1 cellular context compared by ENCODE assay signal in the genomic region with DNA sequence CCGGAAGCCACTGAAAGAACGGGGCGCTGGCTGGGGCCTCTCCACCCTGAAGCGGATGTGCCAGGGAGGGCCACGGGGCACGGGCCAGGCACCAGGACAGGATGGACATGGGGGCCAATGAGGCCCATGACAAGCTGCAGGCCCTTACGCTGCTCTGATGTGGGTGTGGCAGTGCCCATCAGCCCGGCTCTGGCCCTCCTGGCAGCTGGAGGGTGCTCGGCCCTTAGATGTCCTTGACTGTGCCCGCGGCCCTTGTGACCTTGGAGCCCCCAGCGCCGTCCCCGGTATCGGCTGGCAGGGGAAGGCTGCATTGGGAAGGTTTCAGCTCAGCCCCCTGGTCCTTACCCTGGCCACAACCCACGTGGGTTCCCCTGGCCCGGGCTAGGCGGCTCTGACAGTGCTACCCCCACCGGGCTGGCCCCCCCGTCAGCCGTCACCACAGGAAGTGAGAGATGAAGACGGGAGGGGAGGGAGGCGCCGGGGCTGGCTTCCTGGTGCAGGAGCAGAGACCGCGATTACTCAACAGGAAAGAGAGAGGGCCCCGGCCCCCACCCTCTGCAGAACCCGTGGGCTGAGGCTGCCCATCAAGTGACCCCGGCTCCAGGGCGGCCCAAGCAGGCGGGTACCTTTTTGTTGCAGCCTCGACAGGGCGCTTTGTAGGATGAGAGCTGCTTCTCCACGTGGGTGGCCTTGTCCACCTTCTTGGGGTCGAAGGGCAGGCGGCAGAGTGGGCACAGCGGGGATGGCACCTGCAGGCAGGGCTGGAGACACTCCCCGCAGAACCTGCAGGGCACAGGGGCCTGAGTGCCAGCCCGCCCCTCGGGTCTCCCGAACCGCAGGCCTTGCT.
TF ChIP-seq lines count a peak whose summit lies in the region.

No MANE protein-coding gene starts in this region.

TF ChIP-seq in HepG2, 621 proteins besides CTCF, POLR2A, EP300 and RAD21 (continued from another document and continues in another):
- TF ChIP-seq ZNF557 (CRISPR knock-in tag; IDR thresholded peaks at IDR 0.05): 0 out of 2 replicates have a peak, but pooled peaks have one; percentile 24
- TF ChIP-seq ZBTB4 (CRISPR knock-in tag; IDR thresholded peaks at IDR 0.05; ENCODE audit: borderline replicate concordance): 0 out of 2 replicates have a peak, but pooled peaks have one; percentile 32
- peak; percentile 84 for TF ChIP-seq MEF2D (CRISPR knock-in tag; IDR thresholded peaks at IDR 0.05)
- no peak; the same call in none of the 2 replicates for TF ChIP-seq KMT2B (CRISPR knock-in tag; IDR thresholded peaks at IDR 0.05)
- TF ChIP-seq, protein P1, sequence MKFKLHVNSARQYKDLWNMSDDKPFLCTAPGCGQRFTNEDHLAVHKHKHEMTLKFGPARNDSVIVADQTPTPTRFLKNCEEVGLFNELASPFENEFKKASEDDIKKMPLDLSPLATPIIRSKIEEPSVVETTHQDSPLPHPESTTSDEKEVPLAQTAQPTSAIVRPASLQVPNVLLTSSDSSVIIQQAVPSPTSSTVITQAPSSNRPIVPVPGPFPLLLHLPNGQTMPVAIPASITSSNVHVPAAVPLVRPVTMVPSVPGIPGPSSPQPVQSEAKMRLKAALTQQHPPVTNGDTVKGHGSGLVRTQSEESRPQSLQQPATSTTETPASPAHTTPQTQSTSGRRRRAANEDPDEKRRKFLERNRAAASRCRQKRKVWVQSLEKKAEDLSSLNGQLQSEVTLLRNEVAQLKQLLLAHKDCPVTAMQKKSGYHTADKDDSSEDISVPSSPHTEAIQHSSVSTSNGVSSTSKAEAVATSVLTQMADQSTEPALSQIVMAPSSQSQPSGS (CRISPR knock-in tag; IDR thresholded peaks at IDR 0.05): peak; percentile 77; the same call in 1 of the 2 replicates
- TF ChIP-seq HOXD1 (CRISPR knock-in tag; IDR thresholded peaks at IDR 0.05): no peak; the same call in 1 of the 2 replicates
- TF ChIP-seq AGO1 (IDR thresholded peaks at IDR 0.05; ENCODE audit: low read depth, low read length, poor library complexity, severe bottlenecking): peak; percentile 88
- peak; percentile 80; the same call in 1 of the 2 replicates for TF ChIP-seq PCBP1 (IDR thresholded peaks at IDR 0.05; ENCODE audit: borderline replicate concordance, low read depth, low read length)
- TF ChIP-seq STAT5B (CRISPR knock-in tag; IDR thresholded peaks at IDR 0.05): no peak
- TF ChIP-seq ZNF788 (CRISPR knock-in tag; IDR thresholded peaks at IDR 0.05; ENCODE audit: borderline replicate concordance): peak; percentile 58; the same call in 1 of the 2 replicates
- TF ChIP-seq HOXA3 (CRISPR knock-in tag; IDR thresholded peaks at IDR 0.05): peak; percentile 87
- TF ChIP-seq, protein P2, sequence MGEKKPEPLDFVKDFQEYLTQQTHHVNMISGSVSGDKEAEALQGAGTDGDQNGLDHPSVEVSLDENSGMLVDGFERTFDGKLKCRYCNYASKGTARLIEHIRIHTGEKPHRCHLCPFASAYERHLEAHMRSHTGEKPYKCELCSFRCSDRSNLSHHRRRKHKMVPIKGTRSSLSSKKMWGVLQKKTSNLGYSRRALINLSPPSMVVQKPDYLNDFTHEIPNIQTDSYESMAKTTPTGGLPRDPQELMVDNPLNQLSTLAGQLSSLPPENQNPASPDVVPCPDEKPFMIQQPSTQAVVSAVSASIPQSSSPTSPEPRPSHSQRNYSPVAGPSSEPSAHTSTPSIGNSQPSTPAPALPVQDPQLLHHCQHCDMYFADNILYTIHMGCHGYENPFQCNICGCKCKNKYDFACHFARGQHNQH (CRISPR knock-in tag; IDR thresholded peaks at IDR 0.05): peak; percentile 76
- 0 out of 2 replicates have a peak, but pooled peaks have one; percentile 71 for TF ChIP-seq GLI4 (CRISPR knock-in tag; IDR thresholded peaks at IDR 0.05; ENCODE audit: borderline replicate concordance)
- 0 out of 2 replicates have a peak, but pooled peaks have one; percentile 20 for TF ChIP-seq NCOA1 (CRISPR knock-in tag; IDR thresholded peaks at IDR 0.05)
- TF ChIP-seq NR2F1 (CRISPR knock-in tag; IDR thresholded peaks at IDR 0.05): peak; percentile 15 to 25; a peak in 3 of 4 replicates
- peak; percentile 57 for TF ChIP-seq IRF9 (CRISPR knock-in tag; IDR thresholded peaks at IDR 0.05; ENCODE audit: borderline replicate concordance)
- no peak for TF ChIP-seq KLF15 (CRISPR knock-in tag; IDR thresholded peaks at IDR 0.05; ENCODE audit: borderline replicate concordance)
- peak; percentile 66 for TF ChIP-seq NR2F6 (IDR thresholded peaks at IDR 0.05)
- peak; percentile 84 for TF ChIP-seq NR2F6 (CRISPR knock-in tag; IDR thresholded peaks at IDR 0.05)
- TF ChIP-seq, protein P3, sequence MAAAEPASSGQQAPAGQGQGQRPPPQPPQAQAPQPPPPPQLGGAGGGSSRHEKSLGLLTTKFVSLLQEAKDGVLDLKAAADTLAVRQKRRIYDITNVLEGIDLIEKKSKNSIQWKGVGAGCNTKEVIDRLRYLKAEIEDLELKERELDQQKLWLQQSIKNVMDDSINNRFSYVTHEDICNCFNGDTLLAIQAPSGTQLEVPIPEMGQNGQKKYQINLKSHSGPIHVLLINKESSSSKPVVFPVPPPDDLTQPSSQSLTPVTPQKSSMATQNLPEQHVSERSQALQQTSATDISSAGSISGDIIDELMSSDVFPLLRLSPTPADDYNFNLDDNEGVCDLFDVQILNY (CRISPR knock-in tag; conservative IDR thresholded peaks at IDR 0.05): no peak; the same call in 1 of the 2 replicates
- TF ChIP-seq ARID2 (CRISPR knock-in tag; IDR thresholded peaks at IDR 0.05; ENCODE audit: borderline replicate concordance): no peak
- TF ChIP-seq, protein P4, sequence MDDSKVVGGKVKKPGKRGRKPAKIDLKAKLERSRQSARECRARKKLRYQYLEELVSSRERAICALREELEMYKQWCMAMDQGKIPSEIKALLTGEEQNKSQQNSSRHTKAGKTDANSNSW (CRISPR knock-in tag; IDR thresholded peaks at IDR 0.05; ENCODE audit: borderline replicate concordance): no peak
- no peak for TF ChIP-seq MAFF (IDR thresholded peaks at IDR 0.05; ENCODE audit: low read depth, low read length)
- TF ChIP-seq, protein P5, sequence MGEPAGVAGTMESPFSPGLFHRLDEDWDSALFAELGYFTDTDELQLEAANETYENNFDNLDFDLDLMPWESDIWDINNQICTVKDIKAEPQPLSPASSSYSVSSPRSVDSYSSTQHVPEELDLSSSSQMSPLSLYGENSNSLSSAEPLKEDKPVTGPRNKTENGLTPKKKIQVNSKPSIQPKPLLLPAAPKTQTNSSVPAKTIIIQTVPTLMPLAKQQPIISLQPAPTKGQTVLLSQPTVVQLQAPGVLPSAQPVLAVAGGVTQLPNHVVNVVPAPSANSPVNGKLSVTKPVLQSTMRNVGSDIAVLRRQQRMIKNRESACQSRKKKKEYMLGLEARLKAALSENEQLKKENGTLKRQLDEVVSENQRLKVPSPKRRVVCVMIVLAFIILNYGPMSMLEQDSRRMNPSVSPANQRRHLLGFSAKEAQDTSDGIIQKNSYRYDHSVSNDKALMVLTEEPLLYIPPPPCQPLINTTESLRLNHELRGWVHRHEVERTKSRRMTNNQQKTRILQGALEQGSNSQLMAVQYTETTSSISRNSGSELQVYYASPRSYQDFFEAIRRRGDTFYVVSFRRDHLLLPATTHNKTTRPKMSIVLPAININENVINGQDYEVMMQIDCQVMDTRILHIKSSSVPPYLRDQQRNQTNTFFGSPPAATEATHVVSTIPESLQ (CRISPR knock-in tag; conservative IDR thresholded peaks at IDR 0.05): 0 out of 2 replicates have a peak, but pooled peaks have one; percentile 37
- TF ChIP-seq ZFP36L1 (CRISPR knock-in tag; IDR thresholded peaks at IDR 0.05): no peak; the same call in 1 of the 2 replicates
- peak; percentile 89 for TF ChIP-seq KLF9 (CRISPR knock-in tag; IDR thresholded peaks at IDR 0.05; ENCODE audit: low read depth)
- TF ChIP-seq NONO (IDR thresholded peaks at IDR 0.05): no peak
- TF ChIP-seq NONO (CRISPR knock-in tag; conservative IDR thresholded peaks at IDR 0.05): peak; percentile 89; the same call in 1 of the 2 replicates
- no peak for TF ChIP-seq ZNF646 (CRISPR knock-in tag; IDR thresholded peaks at IDR 0.05)
- no peak for TF ChIP-seq TEAD2 (CRISPR knock-in tag; IDR thresholded peaks at IDR 0.05)
- TF ChIP-seq GATAD2A (CRISPR knock-in tag; IDR thresholded peaks at IDR 0.05): peak; percentile 68
